ENCODE assay signal across 11 cellular contexts in the genomic region with DNA sequence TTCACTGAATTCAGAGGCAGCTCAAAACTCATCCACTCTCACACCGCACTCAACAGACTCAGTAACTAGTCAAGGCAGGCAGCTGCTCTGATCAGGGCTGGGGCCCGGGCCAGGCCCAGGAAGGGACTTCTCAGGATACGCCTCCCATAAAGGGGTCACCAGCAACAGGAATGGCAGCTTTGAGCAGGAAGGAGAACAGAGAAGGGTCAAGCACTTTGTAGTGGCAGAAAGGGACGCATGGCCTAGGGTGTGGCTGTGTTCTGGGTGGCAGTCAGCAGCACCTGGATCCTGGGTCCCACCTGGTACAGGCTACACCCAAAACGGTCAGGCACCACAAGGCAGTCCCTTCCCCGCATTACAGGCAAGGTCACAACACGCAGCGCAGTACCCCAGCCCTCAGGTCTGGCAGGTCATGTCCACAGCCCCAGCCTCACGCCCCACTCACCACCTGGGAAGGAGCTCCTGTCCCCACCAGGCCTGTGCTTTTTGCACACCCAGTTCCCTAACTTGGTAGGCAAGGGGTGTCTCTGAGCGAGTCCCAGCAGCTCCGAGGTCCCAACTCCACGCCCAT.
A peak's percentile ranks its signal among the peaks of the same experiment; 100 is the strongest.
DNase-seq lines count a peak whose midpoint lies in the region; ATAC-seq and TF ChIP-seq lines count a peak whose summit lies in the region.
"Had no signal": no experiment of that assay in that cellular context is flagged by ENCODE, and none has a peak within 500 bp of the region (broad histone marks: within the 10 kb centered on the region; RNA-seq: fewer than 3 reads in every experiment).

No MANE protein-coding gene starts in this region.

- intact Hi-C loops in left colon (cut with DNase I, micrococcal nuclease), result no loop called here

- 85 to 92% methylated on average over 6 to 12 of the region's 12 CpGs for WGBS in upper lobe of left lung, 2 donors

- H3K9me3 ChIP-seq in upper lobe of left lung, result no peaks in the 10 kb centered on the region

- H3K36me3 ChIP-seq in upper lobe of left lung, result peaks cover 0 to 22% (median 15%) of the 10 kb centered on the region in 4 donors

- peaks cover 92% of the 10 kb centered on the region for H3K4me1 Mint-ChIP-seq in stimulated activated naive CD8-positive, alpha-beta T cell treated with anti-CD3 and anti-CD28 coated beads, Interleukin-15, Interleukin-2, amounts not matched to agents 100 ng/mL and 50 ng/mL, for 24 hours (ENCODE audit: low read depth)
- H3K4me1 Mint-ChIP-seq in activated naive CD8-positive, alpha-beta T cell treated with anti-CD3 and anti-CD28 coated beads, Interleukin-2, amount 10 ng/mL, durations not matched to agents 7 days and 5 days, result peaks cover 77% of the 10 kb centered on the region

- peaks cover 80 to 92% (median 83%) of the 10 kb centered on the region in 4 donors for H3K4me1 ChIP-seq in upper lobe of left lung
- peaks cover 48% of the 10 kb centered on the region for H3K4me1 ChIP-seq in foreskin keratinocyte

- peak overlapping the region; percentile 4 for H3K4me3 Mint-ChIP-seq in stimulated activated naive CD8-positive, alpha-beta T cell treated with anti-CD3 and anti-CD28 coated beads, Interleukin-15, Interleukin-2, amounts not matched to agents 100 ng/mL and 50 ng/mL, for 24 hours
- peak overlapping the region; percentile 76 for H3K4me3 Mint-ChIP-seq in activated naive CD8-positive, alpha-beta T cell treated with anti-CD3 and anti-CD28 coated beads, Interleukin-2, amount 10 ng/mL, durations not matched to agents 7 days and 5 days

- H3K27me3 Mint-ChIP-seq in stimulated activated naive CD8-positive, alpha-beta T cell treated with anti-CD3 and anti-CD28 coated beads, Interleukin-15, Interleukin-2, amounts not matched to agents 100 ng/mL and 50 ng/mL, for 24 hours, result no peaks in the 10 kb centered on the region
- no peaks in the 10 kb centered on the region for H3K27me3 Mint-ChIP-seq in activated naive CD8-positive, alpha-beta T cell treated with anti-CD3 and anti-CD28 coated beads, Interleukin-2, amount 10 ng/mL, durations not matched to agents 7 days and 5 days

- no peak for DNase-seq in stimulated activated naive CD8-positive, alpha-beta T cell treated with anti-CD3 and anti-CD28 coated beads, Interleukin-15, Interleukin-2, amounts not matched to agents 100 U/mL and 50 U/mL, for 24 hours
- no peak for DNase-seq in activated naive CD8-positive, alpha-beta T cell treated with anti-CD3 and anti-CD28 coated beads, Interleukin-2, amount 10 ng/mL, durations not matched to agents 7 days and 5 days
- DNase-seq in left colon, result peak; percentile 42 to 59
- DNase-seq in upper lobe of left lung, result peak; percentile 31 to 41
- no peak for DNase-seq in D341Med (ENCODE audit: low spot score)
- DNase-seq in foreskin keratinocyte, result no peak
- DNase-seq: NCI-H1417; NK-92 treated with Interleukin-12 subunit alpha and Interleukin-12 subunit beta, amount 100 ng/mL, for 24 hours; stimulated activated CD4-positive, alpha-beta T cell treated with anti-CD3 and anti-CD28 coated beads, Interleukin-2, amount 100 ng/mL, for 48 hours had no signal

- TF ChIP-seq EP300 in upper lobe of left lung (IDR thresholded peaks at IDR 0.05), result no peak

- H3K27ac ChIP-seq in upper lobe of left lung, result peak overlapping the region; percentile 31 to 67 (median 61)
- H3K27ac ChIP-seq in foreskin keratinocyte, result no peak overlapping the region

- H3K27ac Mint-ChIP-seq in stimulated activated naive CD8-positive, alpha-beta T cell treated with anti-CD3 and anti-CD28 coated beads, Interleukin-15, Interleukin-2, amounts not matched to agents 100 ng/mL and 50 ng/mL, for 24 hours, result peak overlapping the region; percentile 92
- H3K27ac Mint-ChIP-seq in activated naive CD8-positive, alpha-beta T cell treated with anti-CD3 and anti-CD28 coated beads, Interleukin-2, amount 10 ng/mL, durations not matched to agents 7 days and 5 days, result peak overlapping the region; percentile 99

- peaks cover 33% of the 10 kb centered on the region for H3K36me3 Mint-ChIP-seq in stimulated activated naive CD8-positive, alpha-beta T cell treated with anti-CD3 and anti-CD28 coated beads, Interleukin-15, Interleukin-2, amounts not matched to agents 100 ng/mL and 50 ng/mL, for 24 hours (ENCODE audit: low read depth)
- peaks cover 23% of the 10 kb centered on the region for H3K36me3 Mint-ChIP-seq in activated naive CD8-positive, alpha-beta T cell treated with anti-CD3 and anti-CD28 coated beads, Interleukin-2, amount 10 ng/mL, durations not matched to agents 7 days and 5 days

- TF ChIP-seq CTCF in upper lobe of left lung (IDR thresholded peaks at IDR 0.05), result no peak
- no peak for TF ChIP-seq CTCF in foreskin keratinocyte (conservative IDR thresholded peaks at IDR 0.05)

- H3K27me3 ChIP-seq in upper lobe of left lung (no peaks in the 10 kb centered on the region), foreskin keratinocyte (no peaks in the 10 kb centered on the region)

- H3K9me3 Mint-ChIP-seq in stimulated activated naive CD8-positive, alpha-beta T cell treated with anti-CD3 and anti-CD28 coated beads, Interleukin-15, Interleukin-2, amounts not matched to agents 100 ng/mL and 50 ng/mL, for 24 hours, result no peaks in the 10 kb centered on the region
- H3K9me3 Mint-ChIP-seq in activated naive CD8-positive, alpha-beta T cell treated with anti-CD3 and anti-CD28 coated beads, Interleukin-2, amount 10 ng/mL, durations not matched to agents 7 days and 5 days, result no peaks in the 10 kb centered on the region

- no peak for ATAC-seq in stimulated activated naive CD8-positive, alpha-beta T cell treated with anti-CD3 and anti-CD28 coated beads, Interleukin-15, Interleukin-2, amounts not matched to agents 100 U/mL and 50 U/mL, for 24 hours
- no peak for ATAC-seq in activated naive CD8-positive, alpha-beta T cell treated with anti-CD3 and anti-CD28 coated beads, Interleukin-2, amount 10 ng/mL, durations not matched to agents 7 days and 5 days (ENCODE audit: low read depth)
- peak; percentile 50 for ATAC-seq in left colon
- no peak for ATAC-seq in upper lobe of left lung (ENCODE audit: low FRiP score in 2 of 2)
- ATAC-seq in foreskin keratinocyte, result no peak
- no peak for ATAC-seq in GM21529 (IDR thresholded peaks at IDR 0.05; ENCODE audit: unreplicated experiment)

- TF ChIP-seq POLR2A in upper lobe of left lung (IDR thresholded peaks at IDR 0.05), result no peak

- H3K4me3 ChIP-seq in upper lobe of left lung, result peak overlapping the region in 1 of 4 donors; percentile 5

- POLR2A ChIA-PET in activated naive CD8-positive, alpha-beta T cell treated with anti-CD3 and anti-CD28 coated beads, Interleukin-2, amount 10 ng/mL, durations not matched to agents 7 days and 5 days (lab: Charles Lee), result interaction anchor here (0.7 to 3.1 kb wide), 10 partner anchors 9 to 192 kb away, joined by 3 to 13 read pairs (median 6); partner anchors contain the start of gene SPG7

Comparison
In these comparisons a context has a peak if more than half of its experiments do, and no peak if none do; other contexts are left out.
1. DNase-seq: peak in left colon (2 of 2) and upper lobe of left lung (2 of 2); none in stimulated activated naive CD8-positive, alpha-beta T cell treated with anti-CD3 and anti-CD28 coated beads, Interleukin-15, Interleukin-2, amounts not matched to agents 100 U/mL and 50 U/mL, for 24 hours (single experiment), activated naive CD8-positive, alpha-beta T cell treated with anti-CD3 and anti-CD28 coated beads, Interleukin-2, amount 10 ng/mL, durations not matched to agents 7 days and 5 days (single experiment), D341Med (single experiment) and foreskin keratinocyte (0 of 2).